ENCODE assay signal across 25 cellular contexts in genomic region chr20:24737212-24737850, GRCh38.
DNase-seq lines count a peak whose midpoint lies in the region; ATAC-seq and TF ChIP-seq lines count a peak whose summit lies in the region.
"Had no signal": no experiment of that assay in that cellular context is flagged by ENCODE, and none has a peak within 500 bp of the region (broad histone marks: within the 10 kb centered on the region; RNA-seq: fewer than 3 reads in every experiment).

No MANE protein-coding gene starts in this region.

- CTCF ChIA-PET in WTC11 (lab: Charles Lee) = no interaction called here

- H3K4me1 Mint-ChIP-seq in CD4-positive, CD25-positive, alpha-beta regulatory T cell = peaks cover 10 to 15% (median 13%) of the 10 kb centered on the region in 4 donors
- H3K4me1 Mint-ChIP-seq in WTC11 (peaks cover 23% of the 10 kb centered on the region), neural crest cell (no peaks in the 10 kb centered on the region)
- peaks cover 18% of the 10 kb centered on the region for H3K4me1 Mint-ChIP-seq in activated T-cell treated with anti-CD3 and anti-CD28 coated beads, Interleukin-2, amount 50 U/mL, for 4 hours (ENCODE audit: low read depth)

- POLR2A ChIA-PET in WTC11 (lab: Charles Lee) = no interaction called here

- no peak for DNase-seq in CD4-positive, CD25-positive, alpha-beta regulatory T cell
- DNase-seq in WTC11 (ENCODE audit: low spot score) = no peak
- peak; percentile 90 for DNase-seq in esophagus muscularis mucosa (ENCODE audit: extremely low spot score)
- no peak for DNase-seq in neural crest cell (ENCODE audit: low read depth, low spot score)
- no peak for DNase-seq in COR-L47 (lab: John Stamatoyannopoulos, UW)
- no peak for DNase-seq in NCI-H1105 (lab: John Stamatoyannopoulos, UW)
- no peak for DNase-seq in DMS79 treated with DMSO at 0.1 percent for 48 hours (lab: John Stamatoyannopoulos, UW)
- no peak for DNase-seq in activated T-cell treated with anti-CD3 and anti-CD28 coated beads, Interleukin-2, amount 50 U/mL, for 4 hours
- DNase-seq: Caco-2; CD4-positive, alpha-beta T cell; EL; GDM1; GOT3; HCEC 1CT; MM.1S; NCI-H1417; NCI-H1694; NCI-H2029 treated with DMSO at 0.1 percent for 48 hours; NCI-H526 treated with DMSO at 0.1 percent for 48 hours; PC-9; SHP77 treated with DMSO at 0.1 percent for 48 hours had no signal

- H3K36me3 ChIP-seq in CD4-positive, CD25-positive, alpha-beta regulatory T cell (ENCODE audit: control insufficient read depth, insufficient read depth, low read length) = no peaks in the 10 kb centered on the region
- no peaks in the 10 kb centered on the region for H3K36me3 ChIP-seq in esophagus muscularis mucosa
- H3K36me3 ChIP-seq: BLaER1 had no signal

- no peaks in the 10 kb centered on the region for H3K9me3 ChIP-seq in CD4-positive, CD25-positive, alpha-beta regulatory T cell (ENCODE audit: control insufficient read depth in 2 of 2, low read length in 2 of 2)
- no peaks in the 10 kb centered on the region for H3K9me3 ChIP-seq in esophagus muscularis mucosa
- H3K9me3 ChIP-seq: BLaER1, Caco-2 had no signal

- no peak for TF ChIP-seq EP300 in esophagus muscularis mucosa (IDR thresholded peaks at IDR 0.05)

- 97% methylated on average over 9 of the region's 10 CpGs for WGBS in esophagus muscularis mucosa

- no peak overlapping the region for H3K27ac ChIP-seq in CD4-positive, CD25-positive, alpha-beta regulatory T cell (ENCODE audit: insufficient read depth, low read length, poor library complexity, severe bottlenecking)
- H3K27ac ChIP-seq in esophagus muscularis mucosa (replicated peaks in 1 of 4) = no peak overlapping the region
- H3K27ac ChIP-seq: BLaER1, KMS-11, PC-9, SK-N-MC had no signal

- H3K27ac Mint-ChIP-seq in CD4-positive, CD25-positive, alpha-beta regulatory T cell = peak overlapping the region in 2 of 3 donors; percentile 53 to 56
- H3K27ac Mint-ChIP-seq in WTC11 (no peak overlapping the region), neural crest cell (ENCODE audit: unreplicated experiment) (peak overlapping the region; percentile 19)
- H3K27ac Mint-ChIP-seq: CD4-positive, alpha-beta T cell had no signal

- H3K4me3 ChIP-seq in CD4-positive, CD25-positive, alpha-beta regulatory T cell (ENCODE audit: low read depth, low read length) = no peak overlapping the region
- H3K4me3 ChIP-seq in esophagus muscularis mucosa = no peak overlapping the region
- H3K4me3 ChIP-seq: BLaER1, GM12878, PC-9, SK-N-MC had no signal

- H3K27me3 Mint-ChIP-seq in CD4-positive, CD25-positive, alpha-beta regulatory T cell = no peaks in the 10 kb centered on the region
- H3K27me3 Mint-ChIP-seq in WTC11 (ENCODE audit: low read depth) (no peaks in the 10 kb centered on the region), neural crest cell (ENCODE audit: low read depth) (peaks cover 10% of the 10 kb centered on the region)
- H3K27me3 Mint-ChIP-seq in activated T-cell treated with anti-CD3 and anti-CD28 coated beads, Interleukin-2, amount 50 U/mL, for 4 hours (ENCODE audit: low read depth) = no peaks in the 10 kb centered on the region
- H3K27me3 Mint-ChIP-seq: CD4-positive, alpha-beta T cell had no signal

- no peak for TF ChIP-seq POLR2A in esophagus muscularis mucosa (IDR thresholded peaks at IDR 0.05; ENCODE audit: low read depth)

- TF ChIP-seq CTCF in WTC11 (IDR thresholded peaks at IDR 0.05) = no peak
- no peak for TF ChIP-seq CTCF in esophagus muscularis mucosa (IDR thresholded peaks at IDR 0.05)
- no peak for TF ChIP-seq CTCF in neural crest cell (conservative IDR thresholded peaks at IDR 0.05)

- no peaks in the 10 kb centered on the region for H3K4me1 ChIP-seq in CD4-positive, CD25-positive, alpha-beta regulatory T cell (ENCODE audit: control insufficient read depth, insufficient read depth, low read length, poor library complexity, severe bottlenecking)
- H3K4me1 ChIP-seq in esophagus muscularis mucosa = peaks cover 0 to 25% (median 20%) of the 10 kb centered on the region in 4 donors
- H3K4me1 ChIP-seq: Caco-2 had no signal

- H3K27me3 ChIP-seq in CD4-positive, CD25-positive, alpha-beta regulatory T cell (ENCODE audit: control insufficient read depth, insufficient read depth, low read length) = no peaks in the 10 kb centered on the region
- no peaks in the 10 kb centered on the region for H3K27me3 ChIP-seq in esophagus muscularis mucosa
- H3K27me3 ChIP-seq: BLaER1 had no signal

- no peak overlapping the region for H3K4me3 Mint-ChIP-seq in CD4-positive, CD25-positive, alpha-beta regulatory T cell
- H3K4me3 Mint-ChIP-seq in WTC11 = no peak overlapping the region
- H3K4me3 Mint-ChIP-seq in neural crest cell = no peak overlapping the region
- H3K4me3 Mint-ChIP-seq in activated T-cell treated with anti-CD3 and anti-CD28 coated beads, Interleukin-2, amount 50 U/mL, for 4 hours = no peak overlapping the region

- no peaks in the 10 kb centered on the region for H3K36me3 Mint-ChIP-seq in CD4-positive, CD25-positive, alpha-beta regulatory T cell
- H3K36me3 Mint-ChIP-seq in WTC11 = no peaks in the 10 kb centered on the region
- H3K36me3 Mint-ChIP-seq in neural crest cell (ENCODE audit: low read depth) = no peaks in the 10 kb centered on the region
- H3K36me3 Mint-ChIP-seq in activated T-cell treated with anti-CD3 and anti-CD28 coated beads, Interleukin-2, amount 50 U/mL, for 4 hours (ENCODE audit: insufficient read depth) = no peaks in the 10 kb centered on the region

- no peaks in the 10 kb centered on the region for H3K9me3 Mint-ChIP-seq in CD4-positive, CD25-positive, alpha-beta regulatory T cell
- peaks cover 4% of the 10 kb centered on the region; the same call in 1 of the 2 replicates for H3K9me3 Mint-ChIP-seq in WTC11
- H3K9me3 Mint-ChIP-seq in neural crest cell = no peaks in the 10 kb centered on the region
- no peaks in the 10 kb centered on the region for H3K9me3 Mint-ChIP-seq in activated T-cell treated with anti-CD3 and anti-CD28 coated beads, Interleukin-2, amount 50 U/mL, for 4 hours
- H3K9me3 Mint-ChIP-seq: CD4-positive, alpha-beta T cell had no signal

- intact Hi-C loops in esophagus muscularis mucosa (cut with DNase I) = no loop called here

- ATAC-seq in CD4-positive, CD25-positive, alpha-beta regulatory T cell (ENCODE audit: low read depth in 2 of 2) = no peak
- peak; percentile 32; the same call in 1 of the 2 replicates for ATAC-seq in WTC11
- no peak for ATAC-seq in activated T-cell treated with anti-CD3 and anti-CD28 coated beads, Interleukin-2, amount 50 U/mL, for 4 hours
- ATAC-seq: GM12878 had no signal

TF ChIP-seq in WTC11, 78 proteins besides CTCF, POLR2A, EP300 and RAD21:
- TF ChIP-seq NFYB (CRISPR knock-in tag; conservative IDR thresholded peaks at IDR 0.05; ENCODE audit: low read depth) = no peak
- no peak for TF ChIP-seq GRHL2 (CRISPR knock-in tag; IDR thresholded peaks at IDR 0.05; ENCODE audit: insufficient replicate concordance, severe bottlenecking)
- TF ChIP-seq, protein P1, sequence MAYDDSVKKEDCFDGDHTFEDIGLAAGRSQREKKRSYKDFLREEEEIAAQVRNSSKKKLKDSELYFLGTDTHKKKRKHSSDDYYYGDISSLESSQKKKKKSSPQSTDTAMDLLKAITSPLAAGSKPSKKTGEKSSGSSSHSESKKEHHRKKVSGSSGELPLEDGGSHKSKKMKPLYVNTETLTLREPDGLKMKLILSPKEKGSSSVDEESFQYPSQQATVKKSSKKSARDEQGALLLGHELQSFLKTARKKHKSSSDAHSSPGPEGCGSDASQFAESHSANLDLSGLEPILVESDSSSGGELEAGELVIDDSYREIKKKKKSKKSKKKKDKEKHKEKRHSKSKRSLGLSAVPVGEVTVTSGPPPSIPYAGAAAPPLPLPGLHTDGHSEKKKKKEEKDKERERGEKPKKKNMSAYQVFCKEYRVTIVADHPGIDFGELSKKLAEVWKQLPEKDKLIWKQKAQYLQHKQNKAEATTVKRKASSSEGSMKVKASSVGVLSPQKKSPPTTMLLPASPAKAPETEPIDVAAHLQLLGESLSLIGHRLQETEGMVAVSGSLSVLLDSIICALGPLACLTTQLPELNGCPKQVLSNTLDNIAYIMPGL (CRISPR knock-in tag; IDR thresholded peaks at IDR 0.05) = no peak
- no peak for TF ChIP-seq MAX (CRISPR knock-in tag; IDR thresholded peaks at IDR 0.05)
- no peak for TF ChIP-seq RELA (CRISPR knock-in tag; IDR thresholded peaks at IDR 0.05; ENCODE audit: borderline replicate concordance)
TF ChIP-seq in WTC11: peak in this region for 0.
